ENCODE assay signal across 9 cellular contexts in the genomic region with DNA sequence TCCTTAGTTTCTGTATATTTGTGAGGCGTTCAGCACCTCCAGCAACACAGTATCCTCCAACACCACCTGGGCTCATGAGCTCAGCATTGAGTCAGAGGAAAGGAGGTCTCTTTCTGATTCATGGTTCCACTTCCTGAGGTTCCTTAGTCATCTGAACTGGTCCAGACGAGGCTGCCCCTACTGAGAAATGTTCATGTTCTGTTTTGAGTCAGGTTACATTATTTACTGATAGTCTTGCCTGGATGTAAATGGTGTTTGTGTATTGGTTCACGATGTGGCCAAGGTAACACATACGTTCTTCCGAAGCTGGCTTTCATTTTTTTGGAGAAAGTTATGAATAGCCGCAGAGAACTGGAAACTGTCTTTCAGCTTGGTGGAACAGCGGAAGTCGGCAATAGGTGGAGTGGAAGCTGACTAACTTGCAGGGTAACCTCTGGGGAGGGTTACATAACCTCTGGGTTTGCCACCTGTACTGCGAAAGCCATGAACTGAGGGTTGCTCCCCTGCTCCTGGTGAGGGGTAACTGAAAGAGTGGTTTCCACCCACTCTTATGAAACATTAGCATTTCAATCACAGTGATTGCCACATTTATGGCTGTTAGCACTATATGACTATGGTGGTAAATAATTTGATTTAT. TPM values are rescaled to one million over a fixed set of nuclear protein-coding genes. Genes with fewer than 3 reads are reported as not detected.
DNase-seq lines count a peak whose midpoint lies in the region; ATAC-seq and TF ChIP-seq lines count a peak whose summit lies in the region.
"Had no signal": no experiment of that assay in that cellular context is flagged by ENCODE, and none has a peak within 500 bp of the region (broad histone marks: within the 10 kb centered on the region; RNA-seq: fewer than 3 reads in every experiment).

No MANE protein-coding gene starts in this region.

- WGBS in adrenal gland, 4 donors, result 72 to 77% (median 76%) methylated on average over 9 of the region's 9 CpGs

- TF ChIP-seq CTCF in epithelial cell of esophagus (IDR thresholded peaks at IDR 0.05; ENCODE audit: insufficient read depth, low read depth, low read length, missing control alignments) (no peak), adrenal gland (IDR thresholded peaks at IDR 0.05) (no peak)

- ATAC-seq in GM21360 (IDR thresholded peaks at IDR 0.05; ENCODE audit: unreplicated experiment) (peak; percentile 78), HG03565 (IDR thresholded peaks at IDR 0.05; ENCODE audit: unreplicated experiment) (peak; percentile 72)

- H3K36me3 ChIP-seq in adrenal gland (replicated peaks in 1 of 2), result no peaks in the 10 kb centered on the region

- H3K27me3 ChIP-seq in adrenal gland, result peaks cover 5% of the 10 kb centered on the region

- H3K4me3 ChIP-seq in epithelial cell of esophagus (ENCODE audit: low read length) (peak overlapping the region; percentile 41), adrenal gland (no peak overlapping the region)

- no peak for TF ChIP-seq POLR2A in adrenal gland (IDR thresholded peaks at IDR 0.05)

- intact Hi-C loops in adrenal gland (cut with DNase I), result no loop called here

- no peaks in the 10 kb centered on the region for H3K9me3 ChIP-seq in adrenal gland (replicated peaks in 1 of 3)

- peaks cover 0 to 15% of the 10 kb centered on the region in 2 donors for H3K4me1 ChIP-seq in adrenal gland (replicated peaks in 1 of 2)

- DNase-seq in AG08396 (ENCODE audit: low spot score) (peak; percentile 55), epithelial cell of esophagus (ENCODE audit: low read depth) (peak; percentile 97), hypothalamus (lab: John Stamatoyannopoulos, UW) (no peak), adrenal gland (no peak)
- DNase-seq in activated CD4-positive, alpha-beta T cell treated with anti-CD3 and anti-CD28 coated beads for 4 hours, result peak; percentile 63 to 76
- peak; percentile 21 to 38 for DNase-seq in stimulated activated CD8-positive, alpha-beta memory T cell treated with anti-CD3 and anti-CD28 coated beads, Interleukin-4, amount 100 ng/mL, for 4 hours (ENCODE audit: low read depth in 2 of 2, low spot score in 1 of 2)

- no peak overlapping the region for H3K27ac ChIP-seq in adrenal gland

RNA-seq across cellular contexts. Expression of a gene that starts 42.2 kb away (rescaled TPM):
- not detected for total RNA-seq in adrenal gland
- under 1 TPM in 1 of 3 donors, not detected in 2; 0.07 TPM for polyA plus RNA-seq in adrenal gland
- polyA plus RNA-seq: immature natural killer cell had no signal

RNA-seq across cellular contexts. Expression of a gene that starts 42.2 kb away (rescaled TPM):
- 10 to 100 TPM; 15.2 to 20.8 (median 19.0) TPM for total RNA-seq in adrenal gland
- 10 to 100 TPM in 1 of 3 donors, 1 to 10 TPM in 2; 7.8 to 12.7 (median 9.4) TPM for polyA plus RNA-seq in adrenal gland

Comparison
In these comparisons a context has a peak if more than half of its experiments do, and no peak if none do; other contexts are left out.
1. DNase-seq: peak in AG08396 (single experiment), activated CD4-positive, alpha-beta T cell treated with anti-CD3 and anti-CD28 coated beads for 4 hours (2 of 2), epithelial cell of esophagus (single experiment) and stimulated activated CD8-positive, alpha-beta memory T cell treated with anti-CD3 and anti-CD28 coated beads, Interleukin-4, amount 100 ng/mL, for 4 hours (2 of 2); none in hypothalamus (0 of 51) and adrenal gland (0 of 7).